In the genomic region with DNA sequence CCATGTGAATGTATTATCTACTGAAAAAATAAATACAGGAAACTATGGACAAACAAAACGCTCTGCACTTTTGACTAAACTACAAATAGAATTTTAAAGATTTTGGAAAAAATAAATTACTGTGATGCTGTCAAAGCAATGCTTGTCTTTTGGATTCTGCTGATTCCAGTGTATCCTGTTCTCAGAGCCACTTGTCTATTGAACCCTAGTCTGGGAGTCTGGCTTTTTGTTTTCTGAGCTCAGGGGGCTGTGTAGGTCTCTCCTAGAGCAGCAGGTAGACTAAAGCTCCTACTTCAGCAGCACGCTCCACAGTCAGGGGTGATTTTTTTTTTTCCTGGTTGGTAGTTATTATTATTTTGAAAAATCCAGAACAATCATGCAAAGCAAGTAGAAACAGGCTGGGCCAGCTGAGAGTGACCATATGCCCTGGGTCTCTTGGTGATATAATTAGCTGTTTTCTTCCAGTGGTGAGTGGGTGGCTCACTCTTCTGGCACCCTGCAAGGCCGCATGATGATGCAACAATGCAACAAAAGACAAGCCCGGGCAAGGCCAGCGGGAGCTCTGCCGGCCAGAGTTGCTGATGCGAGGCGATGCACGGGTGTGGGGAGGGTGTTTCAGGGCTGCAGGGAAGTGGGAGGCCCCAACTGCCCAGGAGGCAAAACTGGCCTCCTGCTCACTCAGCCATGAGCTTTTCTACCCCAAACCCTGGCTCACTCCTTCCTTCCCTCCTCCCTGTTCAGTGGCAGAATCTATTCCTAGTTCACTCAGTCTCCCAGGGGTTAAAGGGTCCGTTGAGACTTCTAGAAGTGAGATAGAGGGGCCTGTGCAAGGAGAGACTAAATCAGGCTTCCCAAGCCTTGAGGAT, we compare ENCODE assay signal across 1 cellular context.
TF ChIP-seq lines count a peak whose summit lies in the region.

No MANE protein-coding gene starts in this region.

TF ChIP-seq in K562, 482 proteins besides CTCF, POLR2A, EP300 and RAD21 (continued from another document):
- TF ChIP-seq CHAMP1 (IDR thresholded peaks at IDR 0.05) (no peak), ATF4 (CRISPR knock-in tag; IDR thresholded peaks at IDR 0.05) (peak; percentile 97), IRF2 (CRISPR knock-in tag; IDR thresholded peaks at IDR 0.05) (no peak), JUN (IDR thresholded peaks at IDR 0.05; ENCODE audit: borderline replicate concordance, low read depth, low read length) (peak; percentile 81), JUN (CRISPR knock-in tag; IDR thresholded peaks at IDR 0.05; ENCODE audit: borderline replicate concordance) (no peak), MTA3 (IDR thresholded peaks at IDR 0.05; ENCODE audit: borderline replicate concordance) (peak; percentile 68; the same call in 1 of the 2 replicates), CTCFL (IDR thresholded peaks at IDR 0.05; ENCODE audit: borderline replicate concordance, insufficient read depth, low read depth, low read length, poor library complexity, severe bottlenecking) (no peak), ZFP36 (IDR thresholded peaks at IDR 0.05; ENCODE audit: low read depth, low read length, partially characterized antibody) (peak; percentile 73), MAFG (tag; conservative IDR thresholded peaks at IDR 0.05) (0 out of 2 replicates have a peak, but pooled peaks have one; percentile 23), MEF2D (tag; conservative IDR thresholded peaks at IDR 0.05; ENCODE audit: low read depth) (0 out of 2 replicates have a peak, but pooled peaks have one; percentile 68), CXXC5 (CRISPR knock-in tag; IDR thresholded peaks at IDR 0.05) (peak; percentile 52), SAFB2 (IDR thresholded peaks at IDR 0.05; ENCODE audit: borderline replicate concordance, low read depth, low read length, severe bottlenecking) (no peak), NFE2 (IDR thresholded peaks at IDR 0.05; ENCODE audit: low read depth) (0 out of 2 replicates have a peak, but pooled peaks have one; percentile 32), TBL1XR1 (IDR thresholded peaks at IDR 0.05; ENCODE audit: low read length in 2 of 2) (0 out of 4 replicates have a peak, but pooled peaks of 1 of the 2 experiments have one; percentile 14), C11orf30 (IDR thresholded peaks at IDR 0.05; ENCODE audit: low read depth) (no peak), SRSF7 (optimal IDR thresholded peaks at IDR 0.05; ENCODE audit: low read depth, low read length) (no peak), ZNF551 (CRISPR knock-in tag; IDR thresholded peaks at IDR 0.05) (no peak), ZNF239 (CRISPR knock-in tag; IDR thresholded peaks at IDR 0.05) (peak; percentile 28; the same call in 1 of the 2 replicates), ATF3 (IDR thresholded peaks at IDR 0.05) (peak; percentile 100), ATF3 (CRISPR knock-in tag; conservative IDR thresholded peaks at IDR 0.05) (peak; percentile 96), FOXJ2 (tag; IDR thresholded peaks at IDR 0.05) (0 out of 2 replicates have a peak, but pooled peaks have one; percentile 53), E2F3 (CRISPR knock-in tag; IDR thresholded peaks at IDR 0.05) (0 out of 2 replicates have a peak, but pooled peaks have one; percentile 9), ZNF785 (CRISPR knock-in tag; IDR thresholded peaks at IDR 0.05) (no peak), SRF (CRISPR knock-in tag; IDR thresholded peaks at IDR 0.05) (peak in 1 of 2 experiments; percentile 30; a peak in 1 of 4 replicates), EP400 (IDR thresholded peaks at IDR 0.05) (peak; percentile 47; the same call in 1 of the 2 replicates), ZNF263 (CRISPR knock-in tag; IDR thresholded peaks at IDR 0.05; ENCODE audit: borderline replicate concordance) (no peak), GTF2A2 (tag; IDR thresholded peaks at IDR 0.05) (no peak), AFF1 (IDR thresholded peaks at IDR 0.05; ENCODE audit: low read depth in 1 of 2, partially characterized antibody in 2 of 2) (no peak), MAFK (IDR thresholded peaks at IDR 0.05; ENCODE audit: low read length) (0 out of 2 replicates have a peak, but pooled peaks have one; percentile 17), RBM17 (IDR thresholded peaks at IDR 0.05; ENCODE audit: borderline replicate concordance, low read depth, low read length) (no peak), RBBP5 (IDR thresholded peaks at IDR 0.05; ENCODE audit: borderline replicate concordance, insufficient read depth, low read length, poor library complexity, severe bottlenecking) (peak; percentile 33), SRSF9 (IDR thresholded peaks at IDR 0.05; ENCODE audit: borderline replicate concordance, low read depth, low read length) (no peak)
- TF ChIP-seq, protein P1, sequence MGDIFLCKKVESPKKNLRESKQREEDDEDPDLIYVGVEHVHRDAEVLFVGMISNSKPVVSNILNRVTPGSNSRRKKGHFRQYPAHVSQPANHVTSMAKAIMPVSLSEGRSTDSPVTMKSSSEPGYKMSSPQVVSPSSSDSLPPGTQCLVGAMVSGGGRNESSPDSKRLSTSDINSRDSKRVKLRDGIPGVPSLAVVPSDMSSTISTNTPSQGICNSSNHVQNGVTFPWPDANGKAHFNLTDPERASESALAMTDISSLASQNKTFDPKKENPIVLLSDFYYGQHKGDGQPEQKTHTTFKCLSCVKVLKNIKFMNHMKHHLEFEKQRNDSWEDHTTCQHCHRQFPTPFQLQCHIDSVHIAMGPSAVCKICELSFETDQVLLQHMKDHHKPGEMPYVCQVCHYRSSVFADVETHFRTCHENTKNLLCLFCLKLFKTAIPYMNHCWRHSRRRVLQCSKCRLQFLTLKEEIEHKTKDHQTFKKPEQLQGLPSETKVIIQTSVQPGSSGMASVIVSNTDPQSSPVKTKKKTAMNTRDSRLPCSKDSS (IDR thresholded peaks at IDR 0.05; ENCODE audit: low read depth, partially characterized antibody): no peak
- TF ChIP-seq, protein P2, sequence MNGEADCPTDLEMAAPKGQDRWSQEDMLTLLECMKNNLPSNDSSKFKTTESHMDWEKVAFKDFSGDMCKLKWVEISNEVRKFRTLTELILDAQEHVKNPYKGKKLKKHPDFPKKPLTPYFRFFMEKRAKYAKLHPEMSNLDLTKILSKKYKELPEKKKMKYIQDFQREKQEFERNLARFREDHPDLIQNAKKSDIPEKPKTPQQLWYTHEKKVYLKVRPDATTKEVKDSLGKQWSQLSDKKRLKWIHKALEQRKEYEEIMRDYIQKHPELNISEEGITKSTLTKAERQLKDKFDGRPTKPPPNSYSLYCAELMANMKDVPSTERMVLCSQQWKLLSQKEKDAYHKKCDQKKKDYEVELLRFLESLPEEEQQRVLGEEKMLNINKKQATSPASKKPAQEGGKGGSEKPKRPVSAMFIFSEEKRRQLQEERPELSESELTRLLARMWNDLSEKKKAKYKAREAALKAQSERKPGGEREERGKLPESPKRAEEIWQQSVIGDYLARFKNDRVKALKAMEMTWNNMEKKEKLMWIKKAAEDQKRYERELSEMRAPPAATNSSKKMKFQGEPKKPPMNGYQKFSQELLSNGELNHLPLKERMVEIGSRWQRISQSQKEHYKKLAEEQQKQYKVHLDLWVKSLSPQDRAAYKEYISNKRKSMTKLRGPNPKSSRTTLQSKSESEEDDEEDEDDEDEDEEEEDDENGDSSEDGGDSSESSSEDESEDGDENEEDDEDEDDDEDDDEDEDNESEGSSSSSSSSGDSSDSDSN (IDR thresholded peaks at IDR 0.05; ENCODE audit: borderline replicate concordance in 1 of 2, low read depth in 2 of 2, low read length in 2 of 2): peak; percentile 83 to 97; a peak in 3 of 4 replicates
- TF ChIP-seq, protein P3, sequence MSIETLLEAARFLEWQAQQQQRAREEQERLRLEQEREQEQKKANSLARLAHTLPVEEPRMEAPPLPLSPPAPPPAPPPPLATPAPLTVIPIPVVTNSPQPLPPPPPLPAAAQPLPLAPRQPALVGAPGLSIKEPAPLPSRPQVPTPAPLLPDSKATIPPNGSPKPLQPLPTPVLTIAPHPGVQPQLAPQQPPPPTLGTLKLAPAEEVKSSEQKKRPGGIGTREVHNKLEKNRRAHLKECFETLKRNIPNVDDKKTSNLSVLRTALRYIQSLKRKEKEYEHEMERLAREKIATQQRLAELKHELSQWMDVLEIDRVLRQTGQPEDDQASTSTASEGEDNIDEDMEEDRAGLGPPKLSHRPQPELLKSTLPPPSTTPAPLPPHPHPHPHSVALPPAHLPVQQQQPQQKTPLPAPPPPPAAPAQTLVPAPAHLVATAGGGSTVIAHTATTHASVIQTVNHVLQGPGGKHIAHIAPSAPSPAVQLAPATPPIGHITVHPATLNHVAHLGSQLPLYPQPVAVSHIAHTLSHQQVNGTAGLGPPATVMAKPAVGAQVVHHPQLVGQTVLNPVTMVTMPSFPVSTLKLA (conservative IDR thresholded peaks at IDR 0.05): no peak
